Comparison of ENCODE assay signal across 1 cellular context in the genomic region with DNA sequence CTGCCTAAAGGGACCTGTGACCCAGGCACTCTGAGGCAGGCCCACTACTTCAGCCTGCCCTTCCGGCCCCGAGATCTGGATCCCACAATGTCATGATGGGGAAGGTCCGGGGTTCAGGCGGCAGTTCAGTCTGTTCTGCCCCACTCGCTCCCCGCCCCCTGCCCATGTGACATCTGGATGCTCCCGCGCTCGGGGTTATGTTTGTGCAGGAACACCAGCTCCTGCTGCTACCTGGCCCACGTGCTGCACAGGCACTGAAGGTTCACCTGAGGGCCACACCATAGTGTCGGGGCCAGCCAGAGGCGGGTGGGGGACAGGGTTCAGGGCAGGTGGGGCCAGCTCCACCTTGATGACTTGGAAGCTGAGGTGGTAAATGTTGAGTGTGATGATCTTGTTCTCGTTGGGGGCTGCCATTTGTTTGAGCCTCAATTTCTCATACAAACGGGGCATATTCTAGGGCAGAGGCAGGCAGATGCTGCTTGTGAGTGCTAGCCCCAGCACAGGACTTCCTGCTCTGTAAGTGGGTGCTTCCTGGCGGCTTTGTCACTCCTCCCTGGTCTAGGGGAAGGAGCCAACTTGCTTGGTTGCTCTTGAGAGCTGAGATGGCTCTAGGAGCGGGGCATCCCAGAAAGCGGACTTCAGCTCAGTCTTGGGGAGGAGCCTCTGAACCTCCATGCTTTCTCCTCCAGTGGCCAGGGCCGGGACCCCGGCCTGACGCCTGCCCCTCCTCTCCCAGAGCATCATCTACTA.
TF ChIP-seq lines count a peak whose summit lies in the region.

No MANE protein-coding gene starts in this region.

TF ChIP-seq in H1, 55 proteins besides CTCF, POLR2A, EP300 and RAD21:
- TF ChIP-seq, protein P1, sequence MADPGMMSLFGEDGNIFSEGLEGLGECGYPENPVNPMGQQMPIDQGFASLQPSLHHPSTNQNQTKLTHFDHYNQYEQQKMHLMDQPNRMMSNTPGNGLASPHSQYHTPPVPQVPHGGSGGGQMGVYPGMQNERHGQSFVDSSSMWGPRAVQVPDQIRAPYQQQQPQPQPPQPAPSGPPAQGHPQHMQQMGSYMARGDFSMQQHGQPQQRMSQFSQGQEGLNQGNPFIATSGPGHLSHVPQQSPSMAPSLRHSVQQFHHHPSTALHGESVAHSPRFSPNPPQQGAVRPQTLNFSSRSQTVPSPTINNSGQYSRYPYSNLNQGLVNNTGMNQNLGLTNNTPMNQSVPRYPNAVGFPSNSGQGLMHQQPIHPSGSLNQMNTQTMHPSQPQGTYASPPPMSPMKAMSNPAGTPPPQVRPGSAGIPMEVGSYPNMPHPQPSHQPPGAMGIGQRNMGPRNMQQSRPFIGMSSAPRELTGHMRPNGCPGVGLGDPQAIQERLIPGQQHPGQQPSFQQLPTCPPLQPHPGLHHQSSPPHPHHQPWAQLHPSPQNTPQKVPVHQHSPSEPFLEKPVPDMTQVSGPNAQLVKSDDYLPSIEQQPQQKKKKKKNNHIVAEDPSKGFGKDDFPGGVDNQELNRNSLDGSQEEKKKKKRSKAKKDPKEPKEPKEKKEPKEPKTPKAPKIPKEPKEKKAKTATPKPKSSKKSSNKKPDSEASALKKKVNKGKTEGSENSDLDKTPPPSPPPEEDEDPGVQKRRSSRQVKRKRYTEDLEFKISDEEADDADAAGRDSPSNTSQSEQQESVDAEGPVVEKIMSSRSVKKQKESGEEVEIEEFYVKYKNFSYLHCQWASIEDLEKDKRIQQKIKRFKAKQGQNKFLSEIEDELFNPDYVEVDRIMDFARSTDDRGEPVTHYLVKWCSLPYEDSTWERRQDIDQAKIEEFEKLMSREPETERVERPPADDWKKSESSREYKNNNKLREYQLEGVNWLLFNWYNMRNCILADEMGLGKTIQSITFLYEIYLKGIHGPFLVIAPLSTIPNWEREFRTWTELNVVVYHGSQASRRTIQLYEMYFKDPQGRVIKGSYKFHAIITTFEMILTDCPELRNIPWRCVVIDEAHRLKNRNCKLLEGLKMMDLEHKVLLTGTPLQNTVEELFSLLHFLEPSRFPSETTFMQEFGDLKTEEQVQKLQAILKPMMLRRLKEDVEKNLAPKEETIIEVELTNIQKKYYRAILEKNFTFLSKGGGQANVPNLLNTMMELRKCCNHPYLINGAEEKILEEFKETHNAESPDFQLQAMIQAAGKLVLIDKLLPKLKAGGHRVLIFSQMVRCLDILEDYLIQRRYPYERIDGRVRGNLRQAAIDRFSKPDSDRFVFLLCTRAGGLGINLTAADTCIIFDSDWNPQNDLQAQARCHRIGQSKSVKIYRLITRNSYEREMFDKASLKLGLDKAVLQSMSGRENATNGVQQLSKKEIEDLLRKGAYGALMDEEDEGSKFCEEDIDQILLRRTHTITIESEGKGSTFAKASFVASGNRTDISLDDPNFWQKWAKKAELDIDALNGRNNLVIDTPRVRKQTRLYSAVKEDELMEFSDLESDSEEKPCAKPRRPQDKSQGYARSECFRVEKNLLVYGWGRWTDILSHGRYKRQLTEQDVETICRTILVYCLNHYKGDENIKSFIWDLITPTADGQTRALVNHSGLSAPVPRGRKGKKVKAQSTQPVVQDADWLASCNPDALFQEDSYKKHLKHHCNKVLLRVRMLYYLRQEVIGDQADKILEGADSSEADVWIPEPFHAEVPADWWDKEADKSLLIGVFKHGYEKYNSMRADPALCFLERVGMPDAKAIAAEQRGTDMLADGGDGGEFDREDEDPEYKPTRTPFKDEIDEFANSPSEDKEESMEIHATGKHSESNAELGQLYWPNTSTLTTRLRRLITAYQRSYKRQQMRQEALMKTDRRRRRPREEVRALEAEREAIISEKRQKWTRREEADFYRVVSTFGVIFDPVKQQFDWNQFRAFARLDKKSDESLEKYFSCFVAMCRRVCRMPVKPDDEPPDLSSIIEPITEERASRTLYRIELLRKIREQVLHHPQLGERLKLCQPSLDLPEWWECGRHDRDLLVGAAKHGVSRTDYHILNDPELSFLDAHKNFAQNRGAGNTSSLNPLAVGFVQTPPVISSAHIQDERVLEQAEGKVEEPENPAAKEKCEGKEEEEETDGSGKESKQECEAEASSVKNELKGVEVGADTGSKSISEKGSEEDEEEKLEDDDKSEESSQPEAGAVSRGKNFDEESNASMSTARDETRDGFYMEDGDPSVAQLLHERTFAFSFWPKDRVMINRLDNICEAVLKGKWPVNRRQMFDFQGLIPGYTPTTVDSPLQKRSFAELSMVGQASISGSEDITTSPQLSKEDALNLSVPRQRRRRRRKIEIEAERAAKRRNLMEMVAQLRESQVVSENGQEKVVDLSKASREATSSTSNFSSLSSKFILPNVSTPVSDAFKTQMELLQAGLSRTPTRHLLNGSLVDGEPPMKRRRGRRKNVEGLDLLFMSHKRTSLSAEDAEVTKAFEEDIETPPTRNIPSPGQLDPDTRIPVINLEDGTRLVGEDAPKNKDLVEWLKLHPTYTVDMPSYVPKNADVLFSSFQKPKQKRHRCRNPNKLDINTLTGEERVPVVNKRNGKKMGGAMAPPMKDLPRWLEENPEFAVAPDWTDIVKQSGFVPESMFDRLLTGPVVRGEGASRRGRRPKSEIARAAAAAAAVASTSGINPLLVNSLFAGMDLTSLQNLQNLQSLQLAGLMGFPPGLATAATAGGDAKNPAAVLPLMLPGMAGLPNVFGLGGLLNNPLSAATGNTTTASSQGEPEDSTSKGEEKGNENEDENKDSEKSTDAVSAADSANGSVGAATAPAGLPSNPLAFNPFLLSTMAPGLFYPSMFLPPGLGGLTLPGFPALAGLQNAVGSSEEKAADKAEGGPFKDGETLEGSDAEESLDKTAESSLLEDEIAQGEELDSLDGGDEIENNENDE (IDR thresholded peaks at IDR 0.05; ENCODE audit: insufficient replicate concordance, low read length) = no peak
- TF ChIP-seq YY1 (IDR thresholded peaks at IDR 0.05; ENCODE audit: low read depth, low read length) (no peak), RNF2 (IDR thresholded peaks at IDR 0.05; ENCODE audit: borderline replicate concordance, low read depth, low read length, missing control alignments, poor library complexity, severe bottlenecking) (no peak), KDM1A (IDR thresholded peaks at IDR 0.05; ENCODE audit: borderline replicate concordance, low read length) (no peak), CREB1 (IDR thresholded peaks at IDR 0.05) (no peak), SP2 (IDR thresholded peaks at IDR 0.05; ENCODE audit: low read length) (no peak), SP4 (IDR thresholded peaks at IDR 0.05; ENCODE audit: low read length) (no peak), ASH2L (IDR thresholded peaks at IDR 0.05; ENCODE audit: low read length) (no peak), PHF8 (conservative IDR thresholded peaks at IDR 0.05; ENCODE audit: low read depth, low read length) (no peak), TAF7 (optimal IDR thresholded peaks at IDR 0.05; ENCODE audit: borderline replicate concordance, low read depth, low read length) (no peak), HDAC6 (IDR thresholded peaks at IDR 0.05; ENCODE audit: low read depth, low read length) (no peak), CBX8 (IDR thresholded peaks at IDR 0.05; ENCODE audit: borderline replicate concordance, low read depth, low read length) (no peak), SUZ12 (IDR thresholded peaks at IDR 0.05; ENCODE audit: low read length) (no peak), SIRT6 (IDR thresholded peaks at IDR 0.05; ENCODE audit: low read length) (no peak), NANOG (IDR thresholded peaks at IDR 0.05; ENCODE audit: insufficient read depth, low read depth, low read length, poor library complexity, severe bottlenecking) (no peak)
- TF ChIP-seq, protein P2, sequence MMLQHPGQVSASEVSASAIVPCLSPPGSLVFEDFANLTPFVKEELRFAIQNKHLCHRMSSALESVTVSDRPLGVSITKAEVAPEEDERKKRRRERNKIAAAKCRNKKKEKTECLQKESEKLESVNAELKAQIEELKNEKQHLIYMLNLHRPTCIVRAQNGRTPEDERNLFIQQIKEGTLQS (IDR thresholded peaks at IDR 0.05; ENCODE audit: insufficient read depth, low read depth, low read length) = no peak
